Comparison of ENCODE assay signal across 8 cellular contexts in the genomic region with DNA sequence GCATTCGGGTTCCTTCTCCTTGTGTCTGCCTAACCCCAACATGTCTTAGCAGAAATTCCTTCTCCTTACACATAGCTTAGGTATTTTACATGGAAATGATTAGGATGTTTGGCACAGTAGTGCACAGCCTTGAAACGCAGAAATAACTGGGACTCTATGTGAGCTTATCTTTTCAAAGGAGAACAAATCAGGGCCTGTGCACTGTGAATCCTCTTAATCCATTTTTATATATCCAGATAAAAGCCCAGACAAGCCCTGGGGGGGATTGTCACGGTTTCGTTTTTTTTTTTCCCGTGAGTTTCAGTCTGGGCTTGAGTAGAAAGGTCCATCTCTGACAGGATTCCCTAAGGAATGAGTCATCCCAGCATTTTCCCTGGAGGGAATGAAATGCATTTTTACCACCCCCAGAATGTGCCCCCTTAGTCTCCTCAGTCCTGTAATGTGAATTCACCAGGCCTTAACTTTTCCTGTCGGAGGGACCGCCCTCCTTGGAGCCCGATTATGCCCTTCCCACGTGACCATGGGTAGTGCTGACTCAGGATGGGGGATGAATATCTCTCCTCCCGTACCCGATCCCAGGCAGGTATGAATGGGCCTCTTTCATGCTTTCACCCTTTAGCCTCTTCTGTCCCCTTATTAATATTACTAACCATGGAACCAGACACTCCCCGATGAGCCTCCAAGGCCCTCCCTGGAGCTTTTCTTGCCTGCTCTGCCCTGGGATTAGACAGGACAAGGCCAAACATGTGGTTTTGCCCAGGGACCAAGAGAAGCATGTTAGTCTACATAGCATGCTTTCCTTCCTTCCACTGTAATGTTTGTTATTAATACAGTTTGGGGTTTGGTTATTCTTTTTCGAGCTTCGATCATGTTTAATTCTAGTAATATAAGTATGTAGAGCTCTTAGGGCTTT. TPM values are rescaled to one million over a fixed set of nuclear protein-coding genes. Genes with fewer than 3 reads are reported as not detected.
DNase-seq lines count a peak whose midpoint lies in the region; TF ChIP-seq lines count a peak whose summit lies in the region.
"Had no signal": no experiment of that assay in that cellular context is flagged by ENCODE, and none has a peak within 500 bp of the region (broad histone marks: within the 10 kb centered on the region; RNA-seq: fewer than 3 reads in every experiment).

No MANE protein-coding gene starts in this region.

- H3K9ac ChIP-seq in mesenchymal stem cell (ENCODE audit: low read length), result peak overlapping the region; percentile 85

- POLR2A ChIA-PET in OCI-LY7 (lab: Charles Lee), result interaction anchor here (0.6 to 1.3 kb wide), 4 partner anchors 19 to 659 kb away, joined by 3 to 4 read pairs (median 4); no protein-coding TSS in a partner anchor

- H2BK5ac ChIP-seq in mesenchymal stem cell (ENCODE audit: low read depth, low read length, poor library complexity, severe bottlenecking), result peak overlapping the region; percentile 94

- 14% methylated on average over 10 of the region's 14 CpGs for WGBS in mesenchymal stem cell

- no peaks in the 10 kb centered on the region for H4K20me1 ChIP-seq in OCI-LY7 (ENCODE audit: insufficient read depth, low read length)

- H2AFZ ChIP-seq in mesenchymal stem cell (ENCODE audit: low read depth, low read length) (no peak overlapping the region), OCI-LY7 (ENCODE audit: low read length) (no peak overlapping the region)

- H3K4ac ChIP-seq in mesenchymal stem cell (ENCODE audit: low read depth in 1 of 2, low read length in 2 of 2), result peak overlapping the region; percentile 54 to 82

- BruUV-seq in OCI-LY7 (replicated peaks; lab: Mats Ljungman, UMichigan), result no TSS peak

- peaks cover 5% of the 10 kb centered on the region for H3K79me1 ChIP-seq in mesenchymal stem cell (replicated peaks; ENCODE audit: low read length, poor library complexity, severe bottlenecking)

- peak overlapping the region in 1 of 2 experiments; percentile 13 for H3K14ac ChIP-seq in mesenchymal stem cell (ENCODE audit: low read length in 2 of 2)

- DNase-seq in M059J (ENCODE audit: low read depth) (peak; percentile 99), dermis blood vessel endothelial cell (peak; percentile 83), mesenchymal stem cell (peak; percentile 90), vagina (ENCODE audit: extremely low spot score in 2 of 2) (no peak), OCI-LY7 (ENCODE audit: low spot score) (no peak), NCI-H1417 treated with DMSO at 0.1 percent for 48 hours (lab: John Stamatoyannopoulos, UW) (no peak), activated gamma-delta T cell (lab: John Stamatoyannopoulos, UW) (no peak)

- H2AK5ac ChIP-seq in mesenchymal stem cell (ENCODE audit: low read length, severe bottlenecking), result peak overlapping the region; percentile 98

- H4K91ac ChIP-seq in mesenchymal stem cell (ENCODE audit: low read length), result peak overlapping the region; percentile 80

- H2BK120ac ChIP-seq in mesenchymal stem cell (ENCODE audit: low read depth, low read length), result peak overlapping the region; percentile 65

- peak overlapping the region; percentile 62 to 82 for H3K18ac ChIP-seq in mesenchymal stem cell (ENCODE audit: low read depth in 1 of 2, low read length in 2 of 2)

- H3K27me3 ChIP-seq in mesenchymal stem cell (ENCODE audit: control insufficient read depth in 1 of 2, insufficient read depth in 1 of 2, low read length in 2 of 2) (no peaks in the 10 kb centered on the region), vagina (no peaks in the 10 kb centered on the region)

- no peak overlapping the region for H3K23ac ChIP-seq in mesenchymal stem cell (ENCODE audit: low read length in 2 of 2)

- H3K27ac ChIP-seq in mesenchymal stem cell (ENCODE audit: low read length, poor library complexity, severe bottlenecking) (peak overlapping the region; percentile 97), vagina (peak overlapping the region; percentile 87), OCI-LY7 (ENCODE audit: low read depth, low read length, poor library complexity, severe bottlenecking) (no peak overlapping the region)
- H3K27ac ChIP-seq: HL-60 had no signal

- H2BK12ac ChIP-seq in mesenchymal stem cell (ENCODE audit: low read length in 2 of 2), result peak overlapping the region; percentile 45 to 84

- H3K4me2 ChIP-seq in mesenchymal stem cell (ENCODE audit: low read length, poor library complexity, severe bottlenecking) (peak overlapping the region; percentile 37), OCI-LY7 (ENCODE audit: low read length) (no peak overlapping the region)

- H3K79me2 ChIP-seq in OCI-LY7 (ENCODE audit: insufficient read depth, low read depth, low read length), result no peaks in the 10 kb centered on the region

- no peak for TF ChIP-seq POLR2A in vagina (IDR thresholded peaks at IDR 0.05)

- peak overlapping the region in 1 of 2 experiments; percentile 64 for H3K4me3 ChIP-seq in mesenchymal stem cell (ENCODE audit: insufficient read depth in 1 of 2, low read depth in 1 of 2, low read length in 2 of 2)
- H3K4me3 ChIP-seq in vagina, result peak overlapping the region in 1 of 2 donors; percentile 9
- no peak overlapping the region for H3K4me3 ChIP-seq in OCI-LY7 (ENCODE audit: low read depth, low read length, poor library complexity, severe bottlenecking)

- H2BK15ac ChIP-seq in mesenchymal stem cell (ENCODE audit: low read depth, poor library complexity, severe bottlenecking), result no peak overlapping the region

- TF ChIP-seq CTCF in vagina (IDR thresholded peaks at IDR 0.05) (no peak), OCI-LY7 (conservative IDR thresholded peaks at IDR 0.05; ENCODE audit: low read length) (no peak)

- H3K4me1 ChIP-seq in mesenchymal stem cell (ENCODE audit: control insufficient read depth, insufficient read depth, low read depth, low read length) (peaks cover 11% of the 10 kb centered on the region), vagina (peaks cover 46% of the 10 kb centered on the region), OCI-LY7 (ENCODE audit: insufficient read depth, low read length, poor library complexity, severe bottlenecking) (no peaks in the 10 kb centered on the region)

- H3K9me3 ChIP-seq in mesenchymal stem cell (ENCODE audit: control insufficient read depth, low read length) (no peaks in the 10 kb centered on the region), vagina (no peaks in the 10 kb centered on the region), OCI-LY7 (ENCODE audit: low read length) (no peaks in the 10 kb centered on the region)

- intact Hi-C loops in vagina (cut with DNase I), result loop anchor here (10.0 kb wide), 2 partner anchors 108 to 298 kb away; no protein-coding TSS in a partner anchor
- intact Hi-C loops in OCI-LY7 (cut with micrococcal nuclease; ENCODE audit: unreplicated experiment), result no loop called here

- no peaks in the 10 kb centered on the region for H3K9me2 ChIP-seq in OCI-LY7 (ENCODE audit: insufficient read depth, low read length)

- H4K8ac ChIP-seq in mesenchymal stem cell (ENCODE audit: low read length), result peak overlapping the region; percentile 52

- H3K36me3 ChIP-seq in mesenchymal stem cell (ENCODE audit: control insufficient read depth in 1 of 2, insufficient read depth in 2 of 2, low read depth in 1 of 2, low read length in 2 of 2) (peaks cover 27 to 69% of the 10 kb centered on the region in 2 experiments), vagina (peaks cover 0 to 54% of the 10 kb centered on the region in 2 donors), OCI-LY7 (ENCODE audit: insufficient read depth, low read length) (no peaks in the 10 kb centered on the region)

- CTCF ChIA-PET in OCI-LY7 (lab: Charles Lee; ENCODE audit: unreplicated experiment), result interaction anchor here (0.6 kb wide), 1 partner anchor 9 kb away, joined by 3 read pairs; no protein-coding TSS in a partner anchor

RNA-seq across cellular contexts. Expression of a gene that starts 23.9 kb away (rescaled TPM):
- total RNA-seq in M059J (2014; rRNA removed; shearing (Covaris generic)), result 103 and 135 TPM in 2 replicates
- total RNA-seq in dermis blood vessel endothelial cell, result 34.3 and 35.4 TPM in 2 replicates
- polyA plus RNA-seq in mesenchymal stem cell (2013, experiment 1 of 2), result 64.7 TPM
- polyA plus RNA-seq in mesenchymal stem cell (2013, experiment 2 of 2), result 67.5 TPM
- 28.2 TPM for total RNA-seq in vagina
- 37.5 and 44.6 TPM in 2 replicates for total RNA-seq in OCI-LY7 (2014; rRNA removed; shearing (Covaris generic))
- total RNA-seq in OCI-LY7 (2022), result 59.9 and 62.4 TPM in 2 replicates

RNA-seq across cellular contexts. Expression of a gene that starts 59.0 kb away (rescaled TPM):
- total RNA-seq in M059J (2014; rRNA removed; shearing (Covaris generic)), result 32.7 and 44.2 TPM in 2 replicates
- total RNA-seq in dermis blood vessel endothelial cell, result 37.8 and 39.5 TPM in 2 replicates
- polyA plus RNA-seq in mesenchymal stem cell (2013, experiment 1 of 2), result 13.4 TPM
- 14.1 TPM for polyA plus RNA-seq in mesenchymal stem cell (2013, experiment 2 of 2)
- total RNA-seq in vagina, result 15.2 TPM
- total RNA-seq in OCI-LY7 (2014; rRNA removed; shearing (Covaris generic)), result 13.9 and 18.6 TPM in 2 replicates
- total RNA-seq in OCI-LY7 (2022), result 20.0 and 21.2 TPM in 2 replicates

RNA-seq across cellular contexts. Expression of a gene that starts 59.1 kb away (rescaled TPM):
- 1.3 TPM in 1 of 2 replicates, not detected in the other for total RNA-seq in M059J (2014; rRNA removed; shearing (Covaris generic))
- total RNA-seq in dermis blood vessel endothelial cell (not detected in 2 replicates), vagina (1.5 TPM), OCI-LY7 (2022) (not detected in 2 replicates)
- polyA plus RNA-seq in mesenchymal stem cell (2013, experiment 1 of 2), result 0.03 TPM
- 0.12 TPM for polyA plus RNA-seq in mesenchymal stem cell (2013, experiment 2 of 2)
- 0.06 TPM in 1 of 2 replicates, not detected in the other for total RNA-seq in OCI-LY7 (2014; rRNA removed; shearing (Covaris generic))

Comparison
In these comparisons a context has a peak if more than half of its experiments do, and no peak if none do; other contexts are left out.
1. DNase-seq: peak in M059J (single experiment), dermis blood vessel endothelial cell (single experiment) and mesenchymal stem cell (single experiment); none in vagina (0 of 2), OCI-LY7 (single experiment), NCI-H1417 treated with DMSO at 0.1 percent for 48 hours (single experiment) and activated gamma-delta T cell (single experiment).